Comparison of ENCODE assay signal across 25 cellular contexts in genomic region chrX:52217494-52218160, GRCh38. TPM values are rescaled to one million over a fixed set of nuclear protein-coding genes. Genes with fewer than 3 reads are reported as not detected.
DNase-seq lines count a peak whose midpoint lies in the region; ATAC-seq and TF ChIP-seq lines count a peak whose summit lies in the region.
"Had no signal": no experiment of that assay in that cellular context is flagged by ENCODE, and none has a peak within 500 bp of the region (broad histone marks: within the 10 kb centered on the region; RNA-seq: fewer than 3 reads in every experiment).

No MANE protein-coding gene starts in this region.

- H3K27me3 Mint-ChIP-seq in H9 (ENCODE audit: low read depth): peaks cover 5% of the 10 kb centered on the region
- H3K27me3 Mint-ChIP-seq in WTC11 (ENCODE audit: low read depth): no peaks in the 10 kb centered on the region; the same call in 1 of the 2 replicates

- H4K91ac ChIP-seq in H9 (ENCODE audit: insufficient read length, low read depth, low read length): no peak overlapping the region

- no peak overlapping the region for H4K5ac ChIP-seq in H9 (ENCODE audit: insufficient read length, low read depth, low read length)

- H2AK5ac ChIP-seq in H9 (ENCODE audit: insufficient read length, low read length): no peak overlapping the region

- no peak overlapping the region for H2BK20ac ChIP-seq in H9 (ENCODE audit: low read depth, low read length, poor library complexity, severe bottlenecking)

- peaks cover 11 to 25% (median 25%) of the 10 kb centered on the region in 3 experiments for H3K36me3 Mint-ChIP-seq in H9 (ENCODE audit: insufficient read depth in 1 of 3, low read depth in 3 of 3)
- H3K36me3 Mint-ChIP-seq in WTC11: peaks cover 19% of the 10 kb centered on the region

- H3K4me2 ChIP-seq in H9 (ENCODE audit: insufficient read depth, insufficient read length, low read length): no peak overlapping the region

- no peak overlapping the region for H3K9ac ChIP-seq in H9 (ENCODE audit: extremely low read depth, insufficient read length, low read length)

- H3K4me1 Mint-ChIP-seq in H9: peaks cover 5% of the 10 kb centered on the region in 2 experiments; a peak in 3 of 4 replicates
- H3K4me1 Mint-ChIP-seq in WTC11: peaks cover 5% of the 10 kb centered on the region
- H3K4me1 Mint-ChIP-seq: activated CD4-positive, alpha-beta T cell treated with anti-CD3 and anti-CD28 coated beads, Interleukin-2, amount 10 ng/mL, durations not matched to agents 7 days and 5 days had no signal

- H3K4me3 Mint-ChIP-seq in H9: no peak overlapping the region
- no peak overlapping the region for H3K4me3 Mint-ChIP-seq in WTC11
- H3K4me3 Mint-ChIP-seq: activated CD4-positive, alpha-beta T cell treated with anti-CD3 and anti-CD28 coated beads, Interleukin-2, amount 10 ng/mL, durations not matched to agents 7 days and 5 days had no signal

- H3K79me2 ChIP-seq in H9 (ENCODE audit: insufficient read depth, low read length): no peaks in the 10 kb centered on the region

- no peak overlapping the region for H3K18ac ChIP-seq in H9 (ENCODE audit: insufficient read length, low read depth, low read length)

- TF ChIP-seq CTCF in AG04449 (IDR thresholded peaks at IDR 0.05; ENCODE audit: insufficient read depth, low read length, missing control alignments): peak; percentile 13
- peak; percentile 54 for TF ChIP-seq CTCF in H9 (conservative IDR thresholded peaks at IDR 0.05)
- no peak for TF ChIP-seq CTCF in WTC11 (IDR thresholded peaks at IDR 0.05)

- H3K4me3 ChIP-seq in AG04449 (ENCODE audit: low read depth, low read length): no peak overlapping the region
- H3K4me3 ChIP-seq: psoas muscle, SK-N-MC had no signal

- WGBS in H9 (ENCODE audit: extremely low coverage, insufficient read length, low lambda C conversion rate): no CpG with 5 or more reads among the region's 2 CpGs

- H2BK5ac ChIP-seq in H9 (ENCODE audit: insufficient read length, low read length): no peak overlapping the region

- no peak overlapping the region for H3K4ac ChIP-seq in H9 (ENCODE audit: low read depth, low read length)

- no peak overlapping the region for H4K8ac ChIP-seq in H9 (replicated peaks; ENCODE audit: insufficient read length, low read depth, low read length)

- no peak overlapping the region for H3K14ac ChIP-seq in H9 (ENCODE audit: insufficient read depth, low read length)

- H2BK15ac ChIP-seq in H9 (ENCODE audit: low read depth, low read length): no peak overlapping the region

- no peaks in the 10 kb centered on the region for H3K23me2 ChIP-seq in H9 (ENCODE audit: insufficient read length, low read depth, low read length, poor library complexity, severe bottlenecking)

- H3K4me1 ChIP-seq in H9 (ENCODE audit: insufficient read depth, low read length): no peaks in the 10 kb centered on the region
- H3K4me1 ChIP-seq: psoas muscle had no signal

- POLR2A ChIA-PET in AG04449 (lab: Yijun Ruan, JAX): no interaction called here
- POLR2A ChIA-PET in WTC11 (lab: Charles Lee): no interaction called here

- no peak overlapping the region for H3K56ac ChIP-seq in H9 (ENCODE audit: insufficient read length, low read depth, low read length)

- H2BK12ac ChIP-seq in H9 (ENCODE audit: insufficient read length, low read depth, low read length): no peak overlapping the region

- DNase-seq in AG04449 (ENCODE audit: low read depth, low spot score) (no peak), H9 (peak; percentile 63), WTC11 (ENCODE audit: low spot score) (peak; percentile 51), iPS-NIHi7 (ENCODE audit: extremely low spot score) (peak; percentile 24), NCI-H1930 (lab: John Stamatoyannopoulos, UW) (no peak), KG1 (lab: John Stamatoyannopoulos, UW) (no peak), nucleus accumbens (lab: John Stamatoyannopoulos, UW) (no peak)
- DNase-seq: activated CD4-positive, alpha-beta T cell treated with anti-CD3 and anti-CD28 coated beads, Interleukin-2, amount 10 ng/mL, durations not matched to agents 7 days and 5 days; activated naive CD4-positive, alpha-beta T cell treated with Interleukin-2 at 50 U/mL for 16 hours; activated T-cell treated with anti-CD3 and anti-CD28 coated beads, Interleukin-2, amount 50 U/mL, for 48 hours; brain microvascular endothelial cell; DMS53; effector memory CD4-positive, alpha-beta T cell; foreskin melanocyte; mammary epithelial cell; NCI-H187; NCI-H526 treated with DMSO at 0.1 percent for 48 hours; psoas muscle; RPMI8226; stimulated activated CD4-positive, alpha-beta T cell treated with anti-CD3 and anti-CD28 coated beads, Interleukin-1b, Interleukin-23, amount 100 ng/mL, for 48 hours; T-helper 2 cell had no signal

- no peaks in the 10 kb centered on the region for H3K79me1 ChIP-seq in H9 (ENCODE audit: insufficient read depth, low read depth, low read length, poor library complexity, severe bottlenecking)

- H3T11ph ChIP-seq in H9 (ENCODE audit: low read length): no peak overlapping the region

- H3K27ac Mint-ChIP-seq in H9: peak overlapping the region in 1 of 3 experiments; percentile 57; a peak in 1 of 7 replicates
- H3K27ac Mint-ChIP-seq in WTC11: no peak overlapping the region
- H3K27ac Mint-ChIP-seq: activated CD4-positive, alpha-beta T cell treated with anti-CD3 and anti-CD28 coated beads, Interleukin-2, amount 10 ng/mL, durations not matched to agents 7 days and 5 days had no signal

- no peak overlapping the region for H3K23ac ChIP-seq in H9 (ENCODE audit: insufficient read length, low read depth, low read length)

- H2AFZ ChIP-seq in H9 (ENCODE audit: low read length): no peak overlapping the region

- H2BK120ac ChIP-seq in H9 (ENCODE audit: low read depth, low read length, poor library complexity, severe bottlenecking): no peak overlapping the region

- peaks cover 17% of the 10 kb centered on the region for H3K9me3 ChIP-seq in H9 (ENCODE audit: control insufficient read depth, low read depth, low read length)
- H3K9me3 ChIP-seq: neutrophil, psoas muscle had no signal

- H3K27me3 ChIP-seq in H9 (ENCODE audit: insufficient read depth, low read length): no peaks in the 10 kb centered on the region
- H3K27me3 ChIP-seq: brain microvascular endothelial cell, neutrophil had no signal

- H4K20me1 ChIP-seq in H9 (ENCODE audit: control insufficient read depth, insufficient read depth, insufficient read length): no peaks in the 10 kb centered on the region

- peaks cover 70 to 77% of the 10 kb centered on the region in 2 experiments for H3K9me3 Mint-ChIP-seq in H9
- H3K9me3 Mint-ChIP-seq in WTC11: peaks cover 31% of the 10 kb centered on the region
- H3K9me3 Mint-ChIP-seq: activated CD4-positive, alpha-beta T cell treated with anti-CD3 and anti-CD28 coated beads, Interleukin-2, amount 10 ng/mL, durations not matched to agents 7 days and 5 days had no signal

- ATAC-seq in WTC11: peak; percentile 99
- ATAC-seq in HG03159 (IDR thresholded peaks at IDR 0.05; ENCODE audit: unreplicated experiment): no peak
- ATAC-seq: esophagus mucosa, psoas muscle had no signal

- H3K27ac ChIP-seq in H9 (ENCODE audit: insufficient read length, low read depth, low read length): no peak overlapping the region
- H3K27ac ChIP-seq: brain microvascular endothelial cell, neutrophil, psoas muscle, SK-N-MC had no signal

- CTCF ChIA-PET in AG04449 (lab: Yijun Ruan, JAX): no interaction called here
- CTCF ChIA-PET in WTC11 (lab: Charles Lee): interaction anchor here (1.1 kb wide), 1 partner anchor 212 kb away, joined by 3 read pairs; no protein-coding TSS in a partner anchor

TF ChIP-seq in WTC11, 78 proteins besides CTCF, POLR2A, EP300 and RAD21 (continues in another document):
- no peak for TF ChIP-seq CREM (CRISPR knock-in tag; IDR thresholded peaks at IDR 0.05)
- no peak for TF ChIP-seq STAT6 (CRISPR knock-in tag; conservative IDR thresholded peaks at IDR 0.05; ENCODE audit: low read depth)
- no peak for TF ChIP-seq CBFB (CRISPR knock-in tag; IDR thresholded peaks at IDR 0.05; ENCODE audit: low read depth)
- no peak for TF ChIP-seq ZNF219 (CRISPR knock-in tag; IDR thresholded peaks at IDR 0.05; ENCODE audit: borderline replicate concordance)
- TF ChIP-seq KAT7 (CRISPR knock-in tag; IDR thresholded peaks at IDR 0.05; ENCODE audit: borderline replicate concordance): no peak
- TF ChIP-seq MXD4 (CRISPR knock-in tag; IDR thresholded peaks at IDR 0.05; ENCODE audit: borderline replicate concordance): no peak
- TF ChIP-seq ZNF425 (CRISPR knock-in tag; conservative IDR thresholded peaks at IDR 0.05): no peak

RNA-seq across cellular contexts. Expression of gene MAGED4, which starts 32.9 kb away (rescaled TPM):
- total RNA-seq in H9 (2021): 74.5 and 79.1 TPM in 2 replicates
- total RNA-seq in WTC11 (2021): 56.5 to 76.9 TPM (median 66.7 TPM) in 3 replicates

Comparison
In these comparisons a context has a peak if more than half of its experiments do, and no peak if none do; other contexts are left out.
1. DNase-seq: peak in H9 (single experiment), WTC11 (single experiment) and iPS-NIHi7 (single experiment); none in AG04449 (single experiment), NCI-H1930 (0 of 2), KG1 (single experiment) and nucleus accumbens (0 of 56).